25 cellular contexts compared by ENCODE assay signal in genomic region chrX:128365523-128365922, GRCh38.
"Had no signal": no experiment of that assay in that cellular context is flagged by ENCODE, and none has a peak within 500 bp of the region (broad histone marks: within the 10 kb centered on the region; RNA-seq: fewer than 3 reads in every experiment).

No MANE protein-coding gene starts in this region.

- H3K4me1 Mint-ChIP-seq: activated B cell treated with CpG ODN at 0.5 μM for 24 hours; activated CD4-positive, alpha-beta T cell treated with anti-CD3 and anti-CD28 coated beads, Interleukin-2, amount 10 ng/mL, durations not matched to agents 24 days and 14 days; activated CD8-positive, alpha-beta memory T cell treated with anti-CD3 and anti-CD28 coated beads, Interleukin-2, amount 10 ng/mL, durations not matched to agents 7 days and 5 days; activated naive CD8-positive, alpha-beta T cell treated with anti-CD3 and anti-CD28 coated beads, Interleukin-2, amount 50 U/mL, for 24 hours; T-helper 17 cell had no signal

- H3K27me3 Mint-ChIP-seq: activated B cell treated with CpG ODN at 0.5 μM for 24 hours; activated CD4-positive, alpha-beta T cell treated with anti-CD3 and anti-CD28 coated beads, Interleukin-2, amount 10 ng/mL, durations not matched to agents 24 days and 14 days; activated CD8-positive, alpha-beta memory T cell treated with anti-CD3 and anti-CD28 coated beads, Interleukin-2, amount 10 ng/mL, durations not matched to agents 7 days and 5 days; activated naive CD8-positive, alpha-beta T cell treated with anti-CD3 and anti-CD28 coated beads, Interleukin-2, amount 50 U/mL, for 24 hours; T-helper 17 cell had no signal

- H3K36me3 Mint-ChIP-seq: activated CD8-positive, alpha-beta memory T cell treated with anti-CD3 and anti-CD28 coated beads, Interleukin-2, amount 10 ng/mL, durations not matched to agents 7 days and 5 days; activated naive CD4-positive, alpha-beta T cell treated with anti-CD3 and anti-CD28 coated beads, Interleukin-2, amount 50 U/mL, for 72 hours had no signal

- H3K9me3 Mint-ChIP-seq: activated CD4-positive, alpha-beta T cell treated with anti-CD3 and anti-CD28 coated beads, Interleukin-2, amount 10 ng/mL, durations not matched to agents 24 days and 14 days; activated naive CD8-positive, alpha-beta T cell treated with anti-CD3 and anti-CD28 coated beads, Interleukin-2, amount 50 U/mL, for 24 hours; activated T-cell treated with anti-CD3 and anti-CD28 coated beads, Interleukin-2, amount 50 U/mL, for 4 hours had no signal

- H3K4me3 Mint-ChIP-seq: activated B cell treated with CpG ODN at 0.5 μM for 24 hours; activated CD4-positive, alpha-beta T cell treated with anti-CD3 and anti-CD28 coated beads, Interleukin-2, amount 10 ng/mL, durations not matched to agents 24 days and 14 days; activated CD8-positive, alpha-beta memory T cell treated with anti-CD3 and anti-CD28 coated beads, Interleukin-2, amount 10 ng/mL, durations not matched to agents 7 days and 5 days; activated naive CD8-positive, alpha-beta T cell treated with anti-CD3 and anti-CD28 coated beads, Interleukin-2, amount 50 U/mL, for 24 hours; activated T-cell treated with anti-CD3 and anti-CD28 coated beads, Interleukin-2, amount 50 U/mL, for 4 hours; T-helper 17 cell had no signal

- DNase-seq: activated B cell treated with CpG ODN at 0.5 μM for 24 hours; activated CD4-positive, alpha-beta T cell treated with anti-CD3 and anti-CD28 coated beads for 1 hour; activated CD4-positive, alpha-beta T cell treated with anti-CD3 and anti-CD28 coated beads, Interleukin-2, amount 10 ng/mL, durations not matched to agents 24 days and 14 days; activated CD4-positive, alpha-beta T cell treated with anti-CD3 and anti-CD28 coated beads, Interleukin-2, amount 50 U/mL, for 48 hours; activated CD8-positive, alpha-beta memory T cell treated with anti-CD3 and anti-CD28 coated beads, Interleukin-2, amount 10 ng/mL, durations not matched to agents 7 days and 5 days; activated effector memory CD4-positive, alpha-beta T cell treated with anti-CD3 and anti-CD28 coated beads, Interleukin-2, amount 50 U/mL, for 16 hours; activated naive CD4-positive, alpha-beta T cell treated with Interleukin-2 at 50 U/mL for 16 hours; activated naive CD8-positive, alpha-beta T cell treated with anti-CD3 and anti-CD28 coated beads, Interleukin-2, amount 50 U/mL, for 24 hours; activated T-cell treated with anti-CD3 and anti-CD28 coated beads, Interleukin-2, amount 50 U/mL, for 4 hours; amniotic stem cell; body of pancreas; KG1; NCI-H1048; NCI-H146; NCI-H187 treated with DMSO at 0.1 percent for 48 hours; NCI-H2107; NCI-H2171 treated with DMSO at 0.1 percent for 48 hours; NCI-H226; NCI-H526 treated with DMSO at 0.1 percent for 48 hours; NCI-H82; PC-3; SHP77; T-helper 17 cell; T-helper 9 cell had no signal

- H3K27ac Mint-ChIP-seq: activated B cell treated with CpG ODN at 0.5 μM for 24 hours; activated CD4-positive, alpha-beta T cell treated with anti-CD3 and anti-CD28 coated beads, Interleukin-2, amount 10 ng/mL, durations not matched to agents 24 days and 14 days; activated CD8-positive, alpha-beta memory T cell treated with anti-CD3 and anti-CD28 coated beads, Interleukin-2, amount 10 ng/mL, durations not matched to agents 7 days and 5 days; activated naive CD4-positive, alpha-beta T cell treated with anti-CD3 and anti-CD28 coated beads, Interleukin-2, amount 50 U/mL, for 72 hours; activated naive CD8-positive, alpha-beta T cell treated with anti-CD3 and anti-CD28 coated beads, Interleukin-2, amount 50 U/mL, for 24 hours; T-helper 17 cell had no signal
